In genomic region chr14:62956413-62956812, GRCh38 we compare ENCODE assay signal across 1 cellular context.
TF ChIP-seq lines count a peak whose summit lies in the region.

No MANE protein-coding gene starts in this region.

TF ChIP-seq in IMR-90, 13 proteins besides CTCF, POLR2A, EP300 and RAD21 (continued from another document):
- TF ChIP-seq USF2 (IDR thresholded peaks at IDR 0.05; ENCODE audit: low read depth, low read length) (no peak), ELK1 (IDR thresholded peaks at IDR 0.05; ENCODE audit: borderline replicate concordance, low read depth, low read length) (no peak), BHLHE40 (IDR thresholded peaks at IDR 0.05; ENCODE audit: low read depth, low read length) (no peak), CHD1 (IDR thresholded peaks at IDR 0.05; ENCODE audit: low read depth, low read length) (no peak), RCOR1 (IDR thresholded peaks at IDR 0.05; ENCODE audit: insufficient replicate concordance, low read length) (no peak), MAZ (IDR thresholded peaks at IDR 0.05; ENCODE audit: borderline replicate concordance, low read depth, low read length) (no peak)
